20 cellular contexts compared by ENCODE assay signal in the genomic region with DNA sequence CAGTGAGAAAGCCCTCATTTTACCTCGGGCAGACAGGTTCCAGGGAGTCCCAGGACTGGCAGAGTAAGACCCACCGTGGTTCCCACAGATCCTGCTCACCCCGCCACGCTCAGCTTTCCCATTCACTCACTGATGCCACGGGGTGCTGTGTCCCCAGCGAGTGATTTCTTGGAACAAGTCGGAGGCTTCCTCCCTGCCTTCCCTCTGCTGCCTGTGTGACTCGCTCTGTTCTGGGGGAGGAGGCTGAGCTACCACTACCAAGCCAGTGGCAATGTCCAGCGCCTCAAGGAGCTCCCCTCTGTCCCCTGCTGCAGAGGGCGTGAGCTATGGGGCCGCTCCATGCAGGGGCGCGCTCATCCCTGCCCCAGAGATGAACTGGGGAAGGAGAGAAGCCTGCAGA. TPM values are rescaled to one million over a fixed set of nuclear protein-coding genes. Genes with fewer than 3 reads are reported as not detected.
DNase-seq lines count a peak whose midpoint lies in the region; ATAC-seq and TF ChIP-seq lines count a peak whose summit lies in the region.
"Had no signal": no experiment of that assay in that cellular context is flagged by ENCODE, and none has a peak within 500 bp of the region (broad histone marks: within the 10 kb centered on the region; RNA-seq: fewer than 3 reads in every experiment).

No MANE protein-coding gene starts in this region.

- TF ChIP-seq EP300 in transverse colon (IDR thresholded peaks at IDR 0.05; ENCODE audit: low read depth), result no peak

- no peak overlapping the region for H3K9ac ChIP-seq in MM.1S (ENCODE audit: low read length)
- H3K9ac ChIP-seq: BLaER1 treated with 17β-estradiol and CSF1 and Interleukin-3, amounts not matched to agents 10 nM and 100 nM had no signal

- peak; percentile 8 for DNase-seq in Right ventricle myocardium superior
- no peak for DNase-seq in Right ventricle myocardium inferior (ENCODE audit: missing footprints)
- peak in 2 of 4 donors; percentile 8 to 12 for DNase-seq in body of pancreas
- peak; percentile 10 for DNase-seq in omental fat pad (ENCODE audit: low spot score)
- DNase-seq in transverse colon, result peak; percentile 6
- DNase-seq in DMS79 (lab: John Stamatoyannopoulos, UW), result no peak
- no peak for DNase-seq in cortex of kidney (lab: John Stamatoyannopoulos, UW)
- no peak for DNase-seq in MM.1S
- DNase-seq: 8988T, EL, Karpas-422, MV-4-11, NCI-H1417 treated with DMSO at 0.1 percent for 48 hours, NCI-H2029, NCI-H2171 treated with DMSO at 0.1 percent for 48 hours, NCI-H510A, SHP77 treated with DMSO at 0.1 percent for 48 hours had no signal

- H3K4me1 ChIP-seq in body of pancreas, result peaks cover 33% of the 10 kb centered on the region
- peaks cover 0 to 7% (median 2%) of the 10 kb centered on the region in 4 donors for H3K4me1 ChIP-seq in transverse colon
- H3K4me1 ChIP-seq in MM.1S (ENCODE audit: low read length), result no peaks in the 10 kb centered on the region
- H3K4me1 ChIP-seq: BLaER1 treated with 17β-estradiol and CSF1 and Interleukin-3, amounts not matched to agents 10 nM and 100 nM; HAP-1; Peyer's patch had no signal

- H3K9me3 ChIP-seq in body of pancreas (no peaks in the 10 kb centered on the region), transverse colon (no peaks in the 10 kb centered on the region), MM.1S (replicated peaks; ENCODE audit: insufficient read depth, low read length) (no peaks in the 10 kb centered on the region)
- H3K9me3 ChIP-seq: BLaER1 treated with 17β-estradiol and CSF1 and Interleukin-3, amounts not matched to agents 10 nM and 100 nM; HAP-1; Peyer's patch had no signal

- H3F3A ChIP-seq in MM.1S (ENCODE audit: insufficient read depth, low read length), result no peaks in the 10 kb centered on the region

- in situ Hi-C loops in transverse colon (cut with MboI; ENCODE audit: low pct_ligation_motif_present in 1 of 4, low pct_unique_long_range_greater_than_20kb in 1 of 4, low sequenced_read_pairs in 3 of 4), result no loop called here

- H2AFZ ChIP-seq in MM.1S (ENCODE audit: low read length), result no peak overlapping the region

- no peak for TF ChIP-seq CTCF in body of pancreas (IDR thresholded peaks at IDR 0.05)
- no peak for TF ChIP-seq CTCF in omental fat pad (IDR thresholded peaks at IDR 0.05)
- no peak for TF ChIP-seq CTCF in transverse colon (IDR thresholded peaks at IDR 0.05)
- TF ChIP-seq CTCF in MM.1S (IDR thresholded peaks at IDR 0.05; ENCODE audit: low read length), result no peak

- H3K27ac ChIP-seq in body of pancreas (peak overlapping the region in 3 of 4 donors; percentile 46 to 75 (median 60)), transverse colon (peak overlapping the region in 1 of 4 donors; percentile 33), MM.1S (ENCODE audit: low read length) (no peak overlapping the region)
- H3K27ac ChIP-seq: BLaER1 treated with 17β-estradiol and CSF1 and Interleukin-3, amounts not matched to agents 10 nM and 100 nM; Peyer's patch had no signal

- H3K4me2 ChIP-seq in MM.1S (ENCODE audit: low read depth, low read length), result no peak overlapping the region
- H3K4me2 ChIP-seq: BLaER1 treated with 17β-estradiol and CSF1 and Interleukin-3, amounts not matched to agents 10 nM and 100 nM had no signal

- TF ChIP-seq POLR2A in body of pancreas (IDR thresholded peaks at IDR 0.05) (no peak), transverse colon (IDR thresholded peaks at IDR 0.05) (no peak)

- H3K79me2 ChIP-seq in MM.1S (ENCODE audit: low read length), result peaks cover 18% of the 10 kb centered on the region

- H3K36me3 ChIP-seq in body of pancreas (replicated peaks in 1 of 2; ENCODE audit: insufficient read depth in 1 of 2, low read depth in 2 of 2), result peaks cover 0 to 8% of the 10 kb centered on the region in 2 donors
- peaks cover 0 to 5% (median 0%) of the 10 kb centered on the region in 4 donors for H3K36me3 ChIP-seq in transverse colon
- no peaks in the 10 kb centered on the region for H3K36me3 ChIP-seq in MM.1S (replicated peaks; ENCODE audit: insufficient read depth, low read length)
- H3K36me3 ChIP-seq: HAP-1 had no signal

- no peaks in the 10 kb centered on the region for H3K9me2 ChIP-seq in MM.1S (replicated peaks; ENCODE audit: insufficient read depth, low read length)

- H3K4me3 ChIP-seq in body of pancreas (no peak overlapping the region), transverse colon (no peak overlapping the region), MM.1S (ENCODE audit: low read length) (no peak overlapping the region)
- H3K4me3 ChIP-seq: BLaER1 treated with 17β-estradiol and CSF1 and Interleukin-3, amounts not matched to agents 10 nM and 100 nM; HAP-1; Peyer's patch had no signal

- H3K27me3 ChIP-seq in body of pancreas (no peaks in the 10 kb centered on the region), transverse colon (no peaks in the 10 kb centered on the region), MM.1S (replicated peaks; ENCODE audit: insufficient read depth, low read length) (no peaks in the 10 kb centered on the region)
- H3K27me3 ChIP-seq: BLaER1 treated with 17β-estradiol and CSF1 and Interleukin-3, amounts not matched to agents 10 nM and 100 nM; Peyer's patch had no signal

- H4K20me1 ChIP-seq in MM.1S (ENCODE audit: insufficient read depth, low read length), result no peaks in the 10 kb centered on the region
- H4K20me1 ChIP-seq: BLaER1 treated with 17β-estradiol and CSF1 and Interleukin-3, amounts not matched to agents 10 nM and 100 nM had no signal

- ATAC-seq in Right ventricle myocardium superior (ENCODE audit: poor library complexity) (no peak), Right ventricle myocardium inferior (no peak), body of pancreas (no peak), omental fat pad (ENCODE audit: low FRiP score) (no peak)

- intact Hi-C loops in Right ventricle myocardium superior (cut with DNase I) (no loop called here), Right ventricle myocardium inferior (cut with DNase I) (no loop called here), body of pancreas (cut with DNase I) (no loop called here), transverse colon (cut with DNase I; ENCODE audit: low total_unique reads) (no loop called here)

- WGBS in body of pancreas, 2 donors, result 95 to 96% methylated on average over 9 to 13 of the region's 13 CpGs
- 89% methylated on average over 6 to 13 of the region's 13 CpGs for WGBS in transverse colon (ENCODE audit: low coverage in 1 of 2), 2 donors

RNA-seq across cellular contexts. Expression of gene IL15RA, which starts 12.6 kb away (rescaled TPM):
- total RNA-seq in Right ventricle myocardium superior, result 8.2 TPM
- total RNA-seq in Right ventricle myocardium inferior, result 11.6 TPM
- 10 to 100 TPM; 14.3 to 15.5 TPM for total RNA-seq in body of pancreas
- total RNA-seq in omental fat pad, result 10 to 100 TPM; 18.7 to 71.6 (median 26.8) TPM
- total RNA-seq in transverse colon, result 10 to 100 TPM in 3 of 4 donors, 1 to 10 TPM in 1; 3.7 to 58.1 (median 24.6) TPM

Comparison
In these comparisons a context has a peak if more than half of its experiments do, and no peak if none do; other contexts are left out.
1. DNase-seq: peak in Right ventricle myocardium superior (single experiment), omental fat pad (single experiment) and transverse colon (single experiment); none in Right ventricle myocardium inferior (single experiment), DMS79 (single experiment), cortex of kidney (single experiment) and MM.1S (single experiment).